ENCODE assay signal across 20 cellular contexts in genomic region chr5:137263319-137263718, GRCh38.
"Had no signal": no experiment of that assay in that cellular context is flagged by ENCODE, and none has a peak within 500 bp of the region (broad histone marks: within the 10 kb centered on the region; RNA-seq: fewer than 3 reads in every experiment).

No MANE protein-coding gene starts in this region.

- H3K27ac Mint-ChIP-seq: naive thymus-derived CD8-positive, alpha-beta T cell; stimulated activated naive B cell treated with anti-CD40 and anti-IgM and Interleukin-4, amounts not matched to agents 10 μg/mL and 1 μg/mL and 100 μg/mL, for 72 hours; stimulated activated naive CD8-positive, alpha-beta T cell treated with anti-CD3 and anti-CD28 coated beads, Interleukin-15, Interleukin-2, amounts not matched to agents 100 ng/mL and 50 ng/mL, for 24 hours had no signal

- H3K36me3 ChIP-seq: esophagus squamous epithelium, lower lobe of right lung, ovary, right lobe of liver, thoracic aorta, vagina had no signal

- H3K4me1 Mint-ChIP-seq: naive thymus-derived CD8-positive, alpha-beta T cell; stimulated activated naive B cell treated with anti-CD40 and anti-IgM and Interleukin-4, amounts not matched to agents 10 μg/mL and 1 μg/mL and 100 μg/mL, for 72 hours had no signal

- FAIRE-seq: frontal cortex, keratinocyte, small intestine had no signal

- DNase-seq: dermis blood vessel endothelial cell; effector memory CD4-positive, alpha-beta T cell; esophagus squamous epithelium; left colon; left ventricle myocardium superior; lower lobe of right lung; naive thymus-derived CD8-positive, alpha-beta T cell; occipital lobe; ovary; right lobe of liver; small intestine; stimulated activated CD4-positive, alpha-beta T cell treated with anti-CD3 and anti-CD28 coated beads, Interleukin-15, amount 100 ng/mL, for 24 hours; stimulated activated CD4-positive, alpha-beta T cell treated with anti-CD3 and anti-CD28 coated beads, Interleukin-2, amount 100 ng/mL, for 48 hours; stimulated activated naive B cell treated with anti-CD40 and anti-IgM and Interleukin-4, amounts not matched to agents 10 μg/mL and 1 μg/mL and 100 μg/mL, for 72 hours had no signal

- H3K9me3 ChIP-seq: esophagus squamous epithelium, lower lobe of right lung, ovary, right lobe of liver, thoracic aorta, vagina had no signal

- H3K36me3 Mint-ChIP-seq: naive thymus-derived CD8-positive, alpha-beta T cell; stimulated activated naive B cell treated with anti-CD40 and anti-IgM and Interleukin-4, amounts not matched to agents 10 μg/mL and 1 μg/mL and 100 μg/mL, for 72 hours had no signal

- H3K4me3 ChIP-seq: coronary artery, esophagus squamous epithelium, lower lobe of right lung, ovary, right lobe of liver, thoracic aorta, vagina had no signal

- H3K9me3 Mint-ChIP-seq: stimulated activated naive CD8-positive, alpha-beta T cell treated with anti-CD3 and anti-CD28 coated beads, Interleukin-15, Interleukin-2, amounts not matched to agents 100 ng/mL and 50 ng/mL, for 24 hours had no signal

- H3K4me1 ChIP-seq: esophagus squamous epithelium, lower lobe of right lung, right lobe of liver, vagina had no signal

- H3K27ac ChIP-seq: esophagus squamous epithelium, lower lobe of right lung, ovary, right lobe of liver, vagina had no signal

- H3K4me3 Mint-ChIP-seq: naive thymus-derived CD8-positive, alpha-beta T cell; stimulated activated naive B cell treated with anti-CD40 and anti-IgM and Interleukin-4, amounts not matched to agents 10 μg/mL and 1 μg/mL and 100 μg/mL, for 72 hours; stimulated activated naive CD8-positive, alpha-beta T cell treated with anti-CD3 and anti-CD28 coated beads, Interleukin-15, Interleukin-2, amounts not matched to agents 100 ng/mL and 50 ng/mL, for 24 hours had no signal
